In genomic region chr9:133522073-133522910, GRCh38 we compare ENCODE assay signal across 2 cellular contexts.
TF ChIP-seq lines count a peak whose summit lies in the region.

No MANE protein-coding gene starts in this region.

TF ChIP-seq in HCT116, 20 proteins besides CTCF, POLR2A, EP300 and RAD21:
- TF ChIP-seq FOSL1 (IDR thresholded peaks at IDR 0.05; ENCODE audit: low read depth) = no peak
- no peak for TF ChIP-seq ELF1 (IDR thresholded peaks at IDR 0.05; ENCODE audit: borderline replicate concordance, low read depth)
- TF ChIP-seq REST (IDR thresholded peaks at IDR 0.05; ENCODE audit: low read depth) = no peak
- no peak for TF ChIP-seq TCF7L2 (IDR thresholded peaks at IDR 0.05; ENCODE audit: borderline replicate concordance, extremely low read depth, insufficient read depth, insufficient read length)
- TF ChIP-seq CEBPB (IDR thresholded peaks at IDR 0.05; ENCODE audit: low read depth) = no peak
- no peak for TF ChIP-seq SIN3A (IDR thresholded peaks at IDR 0.05; ENCODE audit: low read depth)
- no peak for TF ChIP-seq ZNF274 (IDR thresholded peaks at IDR 0.05; ENCODE audit: low read depth, low read length)
- no peak for TF ChIP-seq ZBTB33 (IDR thresholded peaks at IDR 0.05; ENCODE audit: extremely low read depth, insufficient replicate concordance, low read length)
- TF ChIP-seq POLR2AphosphoS5 (IDR thresholded peaks at IDR 0.05; ENCODE audit: low read depth, low read length) = no peak
- no peak for TF ChIP-seq MAX (IDR thresholded peaks at IDR 0.05)
- no peak for TF ChIP-seq SRF (IDR thresholded peaks at IDR 0.05; ENCODE audit: low read depth)
- no peak for TF ChIP-seq SP1 (IDR thresholded peaks at IDR 0.05; ENCODE audit: low read depth)
- no peak for TF ChIP-seq ATF3 (IDR thresholded peaks at IDR 0.05)
- TF ChIP-seq YY1 (IDR thresholded peaks at IDR 0.05; ENCODE audit: extremely low read depth, insufficient replicate concordance, low read depth, low read length) = no peak
- no peak for TF ChIP-seq ZFX (IDR thresholded peaks at IDR 0.05)
- no peak for TF ChIP-seq EZH2 (IDR thresholded peaks at IDR 0.05)
- no peak for TF ChIP-seq JUND (IDR thresholded peaks at IDR 0.05)
- no peak for TF ChIP-seq EGR1 (IDR thresholded peaks at IDR 0.05; ENCODE audit: low read depth)
- TF ChIP-seq CBX3 (IDR thresholded peaks at IDR 0.05; ENCODE audit: low read depth) = no peak
- TF ChIP-seq EZH2phosphoT487 (IDR thresholded peaks at IDR 0.05; ENCODE audit: borderline replicate concordance) = no peak

TF ChIP-seq in HepG2, 621 proteins besides CTCF, POLR2A, EP300 and RAD21:
- TF ChIP-seq KLF9 (CRISPR knock-in tag; IDR thresholded peaks at IDR 0.05; ENCODE audit: low read depth) (no peak), ZNF646 (CRISPR knock-in tag; IDR thresholded peaks at IDR 0.05) (0 out of 2 replicates have a peak, but pooled peaks have one; percentile 23), ZNF432 (CRISPR knock-in tag; IDR thresholded peaks at IDR 0.05; ENCODE audit: borderline replicate concordance) (no peak), ZNF563 (CRISPR knock-in tag; IDR thresholded peaks at IDR 0.05) (0 out of 2 replicates have a peak, but pooled peaks have one; percentile 32), SAFB2 (CRISPR knock-in tag; IDR thresholded peaks at IDR 0.05; ENCODE audit: borderline replicate concordance, low read depth) (no peak), SP4 (CRISPR knock-in tag; IDR thresholded peaks at IDR 0.05) (no peak)
